Comparison of ENCODE assay signal across 14 cellular contexts in genomic region chr12:28424965-28425364, GRCh38.
DNase-seq lines count a peak whose midpoint lies in the region; ATAC-seq lines count a peak whose summit lies in the region.
"Had no signal": no experiment of that assay in that cellular context is flagged by ENCODE, and none has a peak within 500 bp of the region (broad histone marks: within the 10 kb centered on the region; RNA-seq: fewer than 3 reads in every experiment).

No MANE protein-coding gene starts in this region.

- peaks cover 12 to 25% of the 10 kb centered on the region in 2 donors for H3K36me3 Mint-ChIP-seq in stimulated activated naive B cell treated with anti-CD40 and anti-IgM and Interleukin-4, amounts not matched to agents 10 μg/mL and 1 μg/mL and 100 μg/mL, for 72 hours
- H3K36me3 Mint-ChIP-seq in naive thymus-derived CD8-positive, alpha-beta T cell = peaks cover 22 to 34% (median 32%) of the 10 kb centered on the region in 3 donors
- H3K36me3 Mint-ChIP-seq: natural killer cell had no signal

- DNase-seq in AG08395 (ENCODE audit: low spot score) = peak; percentile 5
- DNase-seq in RPMI7951 (ENCODE audit: low read depth) = peak; percentile 33
- DNase-seq in fibroblast of peridontal ligament (ENCODE audit: extremely low read depth) = peak; percentile 84
- peak; percentile 46 for DNase-seq in myocyte (ENCODE audit: low read depth)
- no peak for DNase-seq in stimulated activated naive B cell treated with anti-CD40 and anti-IgM and Interleukin-4, amounts not matched to agents 10 μg/mL and 1 μg/mL and 100 μg/mL, for 72 hours
- no peak for DNase-seq in naive thymus-derived CD8-positive, alpha-beta T cell
- no peak for DNase-seq in NAMALWA (ENCODE audit: low spot score)
- DNase-seq in activated effector memory CD4-positive, alpha-beta T cell treated with anti-CD3 and anti-CD28 coated beads, Interleukin-2, amount 50 U/mL, for 16 hours = no peak
- DNase-seq: activated CD4-positive, alpha-beta memory T cell treated with anti-CD3 and anti-CD28 coated beads, Interleukin-2, amount 10 ng/mL, durations not matched to agents 7 days and 5 days; activated naive CD4-positive, alpha-beta T cell treated with Interleukin-2 at 50 U/mL for 16 hours; natural killer cell; NCI-H774; stimulated activated CD4-positive, alpha-beta T cell treated with anti-CD3 and anti-CD28 coated beads, Interleukin-4, amount 100 ng/mL, for 1 hour; substantia nigra had no signal

- ATAC-seq in stimulated activated naive B cell treated with anti-CD40 and anti-IgM and Interleukin-4, amounts not matched to agents 10 μg/mL and 1 μg/mL and 100 μg/mL, for 72 hours (replicated peaks) = no peak
- ATAC-seq in naive thymus-derived CD8-positive, alpha-beta T cell = no peak
- ATAC-seq: natural killer cell had no signal

- no peak overlapping the region for H3K27ac Mint-ChIP-seq in stimulated activated naive B cell treated with anti-CD40 and anti-IgM and Interleukin-4, amounts not matched to agents 10 μg/mL and 1 μg/mL and 100 μg/mL, for 72 hours
- H3K27ac Mint-ChIP-seq in naive thymus-derived CD8-positive, alpha-beta T cell = no peak overlapping the region
- H3K27ac Mint-ChIP-seq: activated CD4-positive, alpha-beta memory T cell treated with anti-CD3 and anti-CD28 coated beads, Interleukin-2, amount 10 ng/mL, durations not matched to agents 7 days and 5 days; natural killer cell had no signal

- no peaks in the 10 kb centered on the region for H3K27me3 Mint-ChIP-seq in stimulated activated naive B cell treated with anti-CD40 and anti-IgM and Interleukin-4, amounts not matched to agents 10 μg/mL and 1 μg/mL and 100 μg/mL, for 72 hours
- no peaks in the 10 kb centered on the region for H3K27me3 Mint-ChIP-seq in naive thymus-derived CD8-positive, alpha-beta T cell
- H3K27me3 Mint-ChIP-seq: activated CD4-positive, alpha-beta memory T cell treated with anti-CD3 and anti-CD28 coated beads, Interleukin-2, amount 10 ng/mL, durations not matched to agents 7 days and 5 days had no signal

- peaks cover 0 to 2% of the 10 kb centered on the region in 2 donors for H3K4me1 Mint-ChIP-seq in stimulated activated naive B cell treated with anti-CD40 and anti-IgM and Interleukin-4, amounts not matched to agents 10 μg/mL and 1 μg/mL and 100 μg/mL, for 72 hours
- peaks cover 0 to 14% (median 3%) of the 10 kb centered on the region in 4 donors for H3K4me1 Mint-ChIP-seq in naive thymus-derived CD8-positive, alpha-beta T cell
- H3K4me1 Mint-ChIP-seq: activated CD4-positive, alpha-beta memory T cell treated with anti-CD3 and anti-CD28 coated beads, Interleukin-2, amount 10 ng/mL, durations not matched to agents 7 days and 5 days had no signal

- no peak overlapping the region for H3K4me3 Mint-ChIP-seq in stimulated activated naive B cell treated with anti-CD40 and anti-IgM and Interleukin-4, amounts not matched to agents 10 μg/mL and 1 μg/mL and 100 μg/mL, for 72 hours
- H3K4me3 Mint-ChIP-seq in naive thymus-derived CD8-positive, alpha-beta T cell = no peak overlapping the region
- H3K4me3 Mint-ChIP-seq: activated CD4-positive, alpha-beta memory T cell treated with anti-CD3 and anti-CD28 coated beads, Interleukin-2, amount 10 ng/mL, durations not matched to agents 7 days and 5 days; natural killer cell had no signal

- H3K9me3 Mint-ChIP-seq in stimulated activated naive B cell treated with anti-CD40 and anti-IgM and Interleukin-4, amounts not matched to agents 10 μg/mL and 1 μg/mL and 100 μg/mL, for 72 hours = peaks cover 0 to 1% of the 10 kb centered on the region in 2 donors
- peaks cover 0 to 9% (median 5%) of the 10 kb centered on the region in 9 donors for H3K9me3 Mint-ChIP-seq in naive thymus-derived CD8-positive, alpha-beta T cell
- H3K9me3 Mint-ChIP-seq: activated CD4-positive, alpha-beta memory T cell treated with anti-CD3 and anti-CD28 coated beads, Interleukin-2, amount 10 ng/mL, durations not matched to agents 7 days and 5 days had no signal

- POLR2A ChIA-PET in naive thymus-derived CD8-positive, alpha-beta T cell (lab: Charles Lee) = no interaction called here

Comparison
In these comparisons a context has a peak if more than half of its experiments do, and no peak if none do; other contexts are left out.
1. DNase-seq: peak in AG08395 (single experiment), RPMI7951 (single experiment), fibroblast of peridontal ligament (single experiment) and myocyte (single experiment); none in stimulated activated naive B cell treated with anti-CD40 and anti-IgM and Interleukin-4, amounts not matched to agents 10 μg/mL and 1 μg/mL and 100 μg/mL, for 72 hours (single experiment), naive thymus-derived CD8-positive, alpha-beta T cell (0 of 10), NAMALWA (single experiment) and activated effector memory CD4-positive, alpha-beta T cell treated with anti-CD3 and anti-CD28 coated beads, Interleukin-2, amount 50 U/mL, for 16 hours (single experiment).